1 cellular context compared by ENCODE assay signal in the genomic region with DNA sequence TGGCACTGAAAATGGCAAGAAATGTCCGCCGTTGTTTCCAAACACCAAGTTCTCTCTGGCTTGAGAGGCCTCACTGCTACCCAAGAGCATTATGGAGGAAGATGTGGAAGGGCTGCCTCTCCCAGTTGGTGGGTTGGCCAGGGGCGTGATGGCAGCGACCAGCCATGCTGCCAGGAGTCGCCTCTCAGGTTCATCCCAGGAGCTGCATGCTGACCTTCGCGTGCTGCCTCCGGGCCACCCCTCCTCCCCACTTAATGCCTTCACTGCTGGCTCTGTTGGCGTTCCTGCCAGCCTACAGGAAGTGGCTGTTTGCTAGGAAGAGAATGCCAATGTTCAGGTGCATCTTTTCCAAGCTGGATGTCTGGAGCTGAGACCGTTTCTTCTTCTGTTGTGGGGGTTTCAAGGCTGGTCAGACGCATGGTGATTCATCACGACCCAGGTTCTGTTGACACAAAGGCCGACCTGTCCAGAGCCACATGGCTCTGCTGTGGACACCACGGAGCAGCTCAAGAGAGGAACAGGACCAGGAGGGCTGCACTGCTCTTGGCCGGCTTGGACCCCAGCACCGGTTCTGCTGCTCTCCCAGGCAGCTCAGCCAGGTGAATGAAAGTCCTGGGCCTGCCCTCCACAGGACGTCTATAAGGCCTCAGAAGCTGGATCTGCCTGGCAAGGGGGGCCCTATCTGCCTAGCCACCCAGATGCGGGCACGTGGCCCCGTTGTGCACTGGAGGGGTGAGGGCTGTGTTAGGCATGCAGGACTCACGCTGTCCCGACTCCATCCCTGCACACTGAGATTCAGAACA.
TF ChIP-seq lines count a peak whose summit lies in the region.

No MANE protein-coding gene starts in this region.

TF ChIP-seq in H1, 55 proteins besides CTCF, POLR2A, EP300 and RAD21:
- TF ChIP-seq MAFK (IDR thresholded peaks at IDR 0.05; ENCODE audit: low read depth, low read length) (no peak), SUZ12 (IDR thresholded peaks at IDR 0.05; ENCODE audit: low read length) (no peak), TBP (IDR thresholded peaks at IDR 0.05; ENCODE audit: low read depth, low read length) (no peak), TAF1 (IDR thresholded peaks at IDR 0.05; ENCODE audit: low read depth, low read length) (no peak), SIRT6 (IDR thresholded peaks at IDR 0.05; ENCODE audit: low read length) (no peak), TCF12 (IDR thresholded peaks at IDR 0.05; ENCODE audit: low read depth, low read length) (no peak), KDM1A (IDR thresholded peaks at IDR 0.05; ENCODE audit: borderline replicate concordance, low read length) (no peak), JUND (IDR thresholded peaks at IDR 0.05; ENCODE audit: low read length) (no peak), SIX5 (IDR thresholded peaks at IDR 0.05; ENCODE audit: low read depth, low read length) (no peak), CEBPB (IDR thresholded peaks at IDR 0.05; ENCODE audit: low read depth, low read length) (no peak), RFX5 (IDR thresholded peaks at IDR 0.05; ENCODE audit: borderline replicate concordance, low read depth, low read length) (no peak), SIN3A (conservative IDR thresholded peaks at IDR 0.05 in 1 of 2, IDR thresholded peaks at IDR 0.05 in 1 of 2; ENCODE audit: low read depth in 1 of 2, low read length in 2 of 2) (no peak), TEAD4 (IDR thresholded peaks at IDR 0.05; ENCODE audit: low read depth, low read length) (no peak), BCL11A (IDR thresholded peaks at IDR 0.05; ENCODE audit: low read depth in 2 of 2, low read length in 2 of 2) (no peak), KDM5A (IDR thresholded peaks at IDR 0.05; ENCODE audit: low read length) (no peak), CTBP2 (IDR thresholded peaks at IDR 0.05; ENCODE audit: borderline replicate concordance, insufficient read depth, insufficient read length, low read length) (no peak)
- TF ChIP-seq, protein P1, sequence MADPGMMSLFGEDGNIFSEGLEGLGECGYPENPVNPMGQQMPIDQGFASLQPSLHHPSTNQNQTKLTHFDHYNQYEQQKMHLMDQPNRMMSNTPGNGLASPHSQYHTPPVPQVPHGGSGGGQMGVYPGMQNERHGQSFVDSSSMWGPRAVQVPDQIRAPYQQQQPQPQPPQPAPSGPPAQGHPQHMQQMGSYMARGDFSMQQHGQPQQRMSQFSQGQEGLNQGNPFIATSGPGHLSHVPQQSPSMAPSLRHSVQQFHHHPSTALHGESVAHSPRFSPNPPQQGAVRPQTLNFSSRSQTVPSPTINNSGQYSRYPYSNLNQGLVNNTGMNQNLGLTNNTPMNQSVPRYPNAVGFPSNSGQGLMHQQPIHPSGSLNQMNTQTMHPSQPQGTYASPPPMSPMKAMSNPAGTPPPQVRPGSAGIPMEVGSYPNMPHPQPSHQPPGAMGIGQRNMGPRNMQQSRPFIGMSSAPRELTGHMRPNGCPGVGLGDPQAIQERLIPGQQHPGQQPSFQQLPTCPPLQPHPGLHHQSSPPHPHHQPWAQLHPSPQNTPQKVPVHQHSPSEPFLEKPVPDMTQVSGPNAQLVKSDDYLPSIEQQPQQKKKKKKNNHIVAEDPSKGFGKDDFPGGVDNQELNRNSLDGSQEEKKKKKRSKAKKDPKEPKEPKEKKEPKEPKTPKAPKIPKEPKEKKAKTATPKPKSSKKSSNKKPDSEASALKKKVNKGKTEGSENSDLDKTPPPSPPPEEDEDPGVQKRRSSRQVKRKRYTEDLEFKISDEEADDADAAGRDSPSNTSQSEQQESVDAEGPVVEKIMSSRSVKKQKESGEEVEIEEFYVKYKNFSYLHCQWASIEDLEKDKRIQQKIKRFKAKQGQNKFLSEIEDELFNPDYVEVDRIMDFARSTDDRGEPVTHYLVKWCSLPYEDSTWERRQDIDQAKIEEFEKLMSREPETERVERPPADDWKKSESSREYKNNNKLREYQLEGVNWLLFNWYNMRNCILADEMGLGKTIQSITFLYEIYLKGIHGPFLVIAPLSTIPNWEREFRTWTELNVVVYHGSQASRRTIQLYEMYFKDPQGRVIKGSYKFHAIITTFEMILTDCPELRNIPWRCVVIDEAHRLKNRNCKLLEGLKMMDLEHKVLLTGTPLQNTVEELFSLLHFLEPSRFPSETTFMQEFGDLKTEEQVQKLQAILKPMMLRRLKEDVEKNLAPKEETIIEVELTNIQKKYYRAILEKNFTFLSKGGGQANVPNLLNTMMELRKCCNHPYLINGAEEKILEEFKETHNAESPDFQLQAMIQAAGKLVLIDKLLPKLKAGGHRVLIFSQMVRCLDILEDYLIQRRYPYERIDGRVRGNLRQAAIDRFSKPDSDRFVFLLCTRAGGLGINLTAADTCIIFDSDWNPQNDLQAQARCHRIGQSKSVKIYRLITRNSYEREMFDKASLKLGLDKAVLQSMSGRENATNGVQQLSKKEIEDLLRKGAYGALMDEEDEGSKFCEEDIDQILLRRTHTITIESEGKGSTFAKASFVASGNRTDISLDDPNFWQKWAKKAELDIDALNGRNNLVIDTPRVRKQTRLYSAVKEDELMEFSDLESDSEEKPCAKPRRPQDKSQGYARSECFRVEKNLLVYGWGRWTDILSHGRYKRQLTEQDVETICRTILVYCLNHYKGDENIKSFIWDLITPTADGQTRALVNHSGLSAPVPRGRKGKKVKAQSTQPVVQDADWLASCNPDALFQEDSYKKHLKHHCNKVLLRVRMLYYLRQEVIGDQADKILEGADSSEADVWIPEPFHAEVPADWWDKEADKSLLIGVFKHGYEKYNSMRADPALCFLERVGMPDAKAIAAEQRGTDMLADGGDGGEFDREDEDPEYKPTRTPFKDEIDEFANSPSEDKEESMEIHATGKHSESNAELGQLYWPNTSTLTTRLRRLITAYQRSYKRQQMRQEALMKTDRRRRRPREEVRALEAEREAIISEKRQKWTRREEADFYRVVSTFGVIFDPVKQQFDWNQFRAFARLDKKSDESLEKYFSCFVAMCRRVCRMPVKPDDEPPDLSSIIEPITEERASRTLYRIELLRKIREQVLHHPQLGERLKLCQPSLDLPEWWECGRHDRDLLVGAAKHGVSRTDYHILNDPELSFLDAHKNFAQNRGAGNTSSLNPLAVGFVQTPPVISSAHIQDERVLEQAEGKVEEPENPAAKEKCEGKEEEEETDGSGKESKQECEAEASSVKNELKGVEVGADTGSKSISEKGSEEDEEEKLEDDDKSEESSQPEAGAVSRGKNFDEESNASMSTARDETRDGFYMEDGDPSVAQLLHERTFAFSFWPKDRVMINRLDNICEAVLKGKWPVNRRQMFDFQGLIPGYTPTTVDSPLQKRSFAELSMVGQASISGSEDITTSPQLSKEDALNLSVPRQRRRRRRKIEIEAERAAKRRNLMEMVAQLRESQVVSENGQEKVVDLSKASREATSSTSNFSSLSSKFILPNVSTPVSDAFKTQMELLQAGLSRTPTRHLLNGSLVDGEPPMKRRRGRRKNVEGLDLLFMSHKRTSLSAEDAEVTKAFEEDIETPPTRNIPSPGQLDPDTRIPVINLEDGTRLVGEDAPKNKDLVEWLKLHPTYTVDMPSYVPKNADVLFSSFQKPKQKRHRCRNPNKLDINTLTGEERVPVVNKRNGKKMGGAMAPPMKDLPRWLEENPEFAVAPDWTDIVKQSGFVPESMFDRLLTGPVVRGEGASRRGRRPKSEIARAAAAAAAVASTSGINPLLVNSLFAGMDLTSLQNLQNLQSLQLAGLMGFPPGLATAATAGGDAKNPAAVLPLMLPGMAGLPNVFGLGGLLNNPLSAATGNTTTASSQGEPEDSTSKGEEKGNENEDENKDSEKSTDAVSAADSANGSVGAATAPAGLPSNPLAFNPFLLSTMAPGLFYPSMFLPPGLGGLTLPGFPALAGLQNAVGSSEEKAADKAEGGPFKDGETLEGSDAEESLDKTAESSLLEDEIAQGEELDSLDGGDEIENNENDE (IDR thresholded peaks at IDR 0.05; ENCODE audit: insufficient replicate concordance, low read length) = no peak
- TF ChIP-seq, protein P2, sequence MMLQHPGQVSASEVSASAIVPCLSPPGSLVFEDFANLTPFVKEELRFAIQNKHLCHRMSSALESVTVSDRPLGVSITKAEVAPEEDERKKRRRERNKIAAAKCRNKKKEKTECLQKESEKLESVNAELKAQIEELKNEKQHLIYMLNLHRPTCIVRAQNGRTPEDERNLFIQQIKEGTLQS (IDR thresholded peaks at IDR 0.05; ENCODE audit: insufficient read depth, low read depth, low read length) = no peak
